In genomic region chr17:27939489-27940465, GRCh38 we compare ENCODE assay signal across 1 cellular context.
TF ChIP-seq lines count a peak whose summit lies in the region.

No MANE protein-coding gene starts in this region.

TF ChIP-seq in GM12878, 131 proteins besides CTCF, POLR2A, EP300 and RAD21:
- TF ChIP-seq NBN (IDR thresholded peaks at IDR 0.05) (peak; percentile 53; the same call in 1 of the 2 replicates), POLR2AphosphoS5 (IDR thresholded peaks at IDR 0.05; ENCODE audit: low read length) (no peak), SPI1 (IDR thresholded peaks at IDR 0.05; ENCODE audit: borderline replicate concordance, insufficient read depth, low read depth, low read length) (peak; percentile 86), HDGF (IDR thresholded peaks at IDR 0.05) (peak; percentile 54; the same call in 1 of the 2 replicates), SKIL (IDR thresholded peaks at IDR 0.05; ENCODE audit: low read depth, poor library complexity, severe bottlenecking) (no peak), IKZF1 (conservative IDR thresholded peaks at IDR 0.05) (peak; percentile 29; the same call in 1 of the 2 replicates), JUND (IDR thresholded peaks at IDR 0.05; ENCODE audit: low read depth, low read length) (no peak), ZBTB40 (IDR thresholded peaks at IDR 0.05; ENCODE audit: borderline replicate concordance) (no peak), RUNX3 (IDR thresholded peaks at IDR 0.05; ENCODE audit: low read length) (peak; percentile 22; the same call in 1 of the 2 replicates), PKNOX1 (IDR thresholded peaks at IDR 0.05) (peak; percentile 55; the same call in 1 of the 2 replicates), IKZF2 (IDR thresholded peaks at IDR 0.05) (peak; percentile 29 to 49; a peak in 2 of 4 replicates), CHD2 (IDR thresholded peaks at IDR 0.05; ENCODE audit: borderline replicate concordance, low read depth, low read length) (0 out of 2 replicates have a peak, but pooled peaks have one; percentile 12), MTA2 (IDR thresholded peaks at IDR 0.05; ENCODE audit: low read depth) (0 out of 2 replicates have a peak, but pooled peaks have one; percentile 21), CEBPZ (IDR thresholded peaks at IDR 0.05; ENCODE audit: low read depth, low read length) (no peak), BHLHE40 (IDR thresholded peaks at IDR 0.05; ENCODE audit: borderline replicate concordance in 1 of 2, low read depth in 2 of 2, low read length in 1 of 2) (peak in 1 of 2 experiments; percentile 21; a peak in 1 of 4 replicates), HDAC2 (IDR thresholded peaks at IDR 0.05) (no peak), RELB (IDR thresholded peaks at IDR 0.05; ENCODE audit: low read depth) (0 out of 2 replicates have a peak, but pooled peaks have one; percentile 29), MEF2B (IDR thresholded peaks at IDR 0.05; ENCODE audit: partially characterized antibody, poor library complexity, severe bottlenecking) (peak; percentile 33), MLLT1 (IDR thresholded peaks at IDR 0.05) (peak; percentile 46), RAD51 (IDR thresholded peaks at IDR 0.05) (peak; percentile 19; the same call in 1 of the 2 replicates), POU2F2 (IDR thresholded peaks at IDR 0.05; ENCODE audit: borderline replicate concordance, low read depth, low read length) (peak; percentile 95; the same call in 2 of the 3 replicates), SMAD5 (IDR thresholded peaks at IDR 0.05; ENCODE audit: low read depth) (no peak), JUNB (IDR thresholded peaks at IDR 0.05) (no peak)
